Comparison of ENCODE assay signal across 12 cellular contexts in the genomic region with DNA sequence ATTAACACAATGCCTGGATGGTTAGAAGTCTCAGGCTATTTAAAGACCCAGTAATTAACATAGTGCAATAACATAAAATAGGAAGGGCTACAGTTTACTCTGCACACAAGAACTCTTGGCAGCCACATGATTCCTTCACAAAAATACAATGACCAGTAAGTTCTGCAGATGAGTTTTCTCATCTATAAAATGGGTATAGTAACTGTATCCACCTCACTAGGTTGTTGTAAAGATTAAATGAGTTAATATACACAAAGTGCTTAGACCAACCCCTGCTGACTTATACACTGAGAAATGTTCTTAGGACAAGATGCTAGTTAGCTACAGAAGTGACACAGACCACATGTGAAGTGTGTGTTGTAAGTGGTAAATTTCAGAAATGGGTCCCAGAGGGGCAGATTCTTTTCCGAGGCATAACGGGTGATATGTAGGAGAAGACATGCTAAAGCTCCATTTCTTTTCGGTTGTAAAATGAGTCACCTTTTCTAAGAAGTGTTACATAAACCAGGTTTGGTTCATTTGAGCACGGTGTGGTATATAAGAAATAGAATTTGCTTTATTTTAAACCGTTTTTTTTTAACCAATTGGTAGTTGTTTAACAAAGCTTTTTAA.
DNase-seq lines count a peak whose midpoint lies in the region; ATAC-seq and TF ChIP-seq lines count a peak whose summit lies in the region.
"Had no signal": no experiment of that assay in that cellular context is flagged by ENCODE, and none has a peak within 500 bp of the region (broad histone marks: within the 10 kb centered on the region; RNA-seq: fewer than 3 reads in every experiment).

No MANE protein-coding gene starts in this region.

- H3K36me3 ChIP-seq in suprapubic skin = no peaks in the 10 kb centered on the region
- no peaks in the 10 kb centered on the region for H3K36me3 ChIP-seq in brain microvascular endothelial cell (replicated peaks)

- H3K27ac Mint-ChIP-seq in nephron = peak overlapping the region in 2 of 3 experiments; percentile 20 to 61
- H3K27ac Mint-ChIP-seq: HFFc6, WTC11 had no signal

- TF ChIP-seq POLR2A in NB4 (IDR thresholded peaks at IDR 0.05; ENCODE audit: extremely low read depth, insufficient read length) = no peak
- TF ChIP-seq POLR2A in suprapubic skin (IDR thresholded peaks at IDR 0.05) = no peak

- TF ChIP-seq CTCF in NB4 (IDR thresholded peaks at IDR 0.05; ENCODE audit: low read depth, low read length) = no peak
- TF ChIP-seq CTCF in nephron (IDR thresholded peaks at IDR 0.05; ENCODE audit: unreplicated experiment in 3 of 3) = no peak
- TF ChIP-seq CTCF in suprapubic skin (IDR thresholded peaks at IDR 0.05) = no peak
- TF ChIP-seq CTCF in brain microvascular endothelial cell (IDR thresholded peaks at IDR 0.05; ENCODE audit: low read depth, low read length, missing control alignments) = no peak
- TF ChIP-seq CTCF in GM10248 (IDR thresholded peaks at IDR 0.05; ENCODE audit: control extremely low read depth, extremely low read depth, low read depth, missing control alignments) = no peak

- H3K9me3 ChIP-seq in suprapubic skin = no peaks in the 10 kb centered on the region

- in situ Hi-C loops in brain microvascular endothelial cell (cut with HindIII; ENCODE audit: low pct_ligation_motif_present, low sequenced_read_pairs) = no loop called here

- H3K27me3 Mint-ChIP-seq in nephron (ENCODE audit: low read depth) = peaks cover 4% of the 10 kb centered on the region

- H3K4me3 ChIP-seq in NB4 (ENCODE audit: low read depth, low read length) (no peak overlapping the region), suprapubic skin (no peak overlapping the region), brain microvascular endothelial cell (ENCODE audit: low read depth, low read length) (no peak overlapping the region)

- WGBS in suprapubic skin = 70% methylated on average over 5 of the region's 5 CpGs

- no peaks in the 10 kb centered on the region for H3K4me1 ChIP-seq in suprapubic skin

- CTCF ChIA-PET in GM10248 (lab: Yijun Ruan, JAX) = interaction anchor here (0.6 to 2.4 kb wide), 7 partner anchors 9 to 328 kb away, joined by 3 to 10 read pairs (median 3); no protein-coding TSS in a partner anchor

- H3K36me3 Mint-ChIP-seq in nephron (ENCODE audit: low read depth) = no peaks in the 10 kb centered on the region
- H3K36me3 Mint-ChIP-seq: WTC11 had no signal

- no peak overlapping the region for H3K4me3 Mint-ChIP-seq in nephron
- H3K4me3 Mint-ChIP-seq: HFFc6, WTC11 had no signal

- H3K9me3 Mint-ChIP-seq in nephron = no peaks in the 10 kb centered on the region
- H3K9me3 Mint-ChIP-seq: HFFc6 had no signal

- no peak for TF ChIP-seq EP300 in suprapubic skin (IDR thresholded peaks at IDR 0.05)

- H3K27me3 ChIP-seq in suprapubic skin (no peaks in the 10 kb centered on the region), brain microvascular endothelial cell (replicated peaks) (no peaks in the 10 kb centered on the region)

- peaks cover 54% of the 10 kb centered on the region for H3K4me1 Mint-ChIP-seq in nephron

- H3K27ac ChIP-seq in suprapubic skin (no peak overlapping the region), brain microvascular endothelial cell (no peak overlapping the region)

- POLR2A ChIA-PET in GM10248 (lab: Yijun Ruan, JAX) = interaction anchor here (0.7 to 0.8 kb wide), 2 partner anchors 10 to 61 kb away, joined by 3 to 4 read pairs; no protein-coding TSS in a partner anchor

- peak; percentile 30 for ATAC-seq in HG02759 (IDR thresholded peaks at IDR 0.05; ENCODE audit: unreplicated experiment)
- ATAC-seq: sciatic nerve, WTC11 had no signal

- peak; percentile 39 for DNase-seq in activated CD4-positive, alpha-beta T cell treated with anti-CD3 and anti-CD28 coated beads for 48 hours
- DNase-seq in activated CD4-positive, alpha-beta T cell treated with anti-CD3 and anti-CD28 coated beads for 1 hour = no peak
- DNase-seq in NB4 (ENCODE audit: low read depth) = peak; percentile 92
- no peak for DNase-seq in suprapubic skin (ENCODE audit: low spot score in 2 of 2)
- no peak for DNase-seq in brain microvascular endothelial cell
- DNase-seq in GM10248 (ENCODE audit: extremely low spot score) = no peak
- DNase-seq: foreskin fibroblast, HFFc6 had no signal

Comparison
In these comparisons a context has a peak if more than half of its experiments do, and no peak if none do; other contexts are left out.
1. DNase-seq: peak in activated CD4-positive, alpha-beta T cell treated with anti-CD3 and anti-CD28 coated beads for 48 hours (single experiment) and NB4 (single experiment); none in activated CD4-positive, alpha-beta T cell treated with anti-CD3 and anti-CD28 coated beads for 1 hour (single experiment), suprapubic skin (0 of 2), brain microvascular endothelial cell (single experiment) and GM10248 (single experiment).